In the genomic region with DNA sequence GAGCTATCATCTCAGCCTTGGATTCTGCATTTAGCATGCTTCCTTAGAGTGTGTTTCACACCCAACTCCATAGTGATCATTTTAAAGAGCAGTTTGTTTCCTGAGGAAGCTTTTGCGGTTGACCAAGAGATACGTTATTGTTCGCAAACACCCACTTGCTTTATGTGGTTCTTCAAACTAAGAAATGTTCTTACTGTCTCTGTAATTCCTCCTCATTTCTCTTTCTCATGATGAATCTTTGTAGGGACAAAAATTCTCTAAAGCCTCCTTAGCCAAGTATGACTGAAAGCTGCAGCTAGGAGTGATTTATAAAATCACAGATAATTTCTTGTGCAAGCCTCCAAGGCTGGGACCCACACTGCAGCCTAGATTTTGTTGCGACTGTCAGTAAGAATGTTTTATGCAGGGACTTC, we compare ENCODE assay signal across 13 cellular contexts. TPM values are rescaled to one million over a fixed set of nuclear protein-coding genes. Genes with fewer than 3 reads are reported as not detected.
DNase-seq lines count a peak whose midpoint lies in the region; ATAC-seq and TF ChIP-seq lines count a peak whose summit lies in the region.
"Had no signal": no experiment of that assay in that cellular context is flagged by ENCODE, and none has a peak within 500 bp of the region (broad histone marks: within the 10 kb centered on the region; RNA-seq: fewer than 3 reads in every experiment).

No MANE protein-coding gene starts in this region.

- no peaks in the 10 kb centered on the region for H3K27me3 Mint-ChIP-seq in activated T-cell treated with anti-CD3 and anti-CD28 coated beads, Interleukin-2, amount 50 U/mL, for 24 hours
- no peaks in the 10 kb centered on the region for H3K27me3 Mint-ChIP-seq in activated CD8-positive, alpha-beta T cell treated with anti-CD3 and anti-CD28 coated beads for 36 hours
- H3K27me3 Mint-ChIP-seq in stimulated activated naive B cell treated with anti-CD40 and anti-IgM and Interleukin-4, amounts not matched to agents 10 μg/mL and 1 μg/mL and 100 μg/mL, for 72 hours: peaks cover 20 to 29% of the 10 kb centered on the region in 2 donors
- no peaks in the 10 kb centered on the region for H3K27me3 Mint-ChIP-seq in osteocyte (ENCODE audit: unreplicated experiment)

- TF ChIP-seq CTCF in activated CD8-positive, alpha-beta T cell treated with anti-CD3 and anti-CD28 coated beads for 36 hours (IDR thresholded peaks at IDR 0.05): no peak
- no peak for TF ChIP-seq CTCF in coronary artery (IDR thresholded peaks at IDR 0.05)
- TF ChIP-seq CTCF in osteocyte (IDR thresholded peaks at IDR 0.05): no peak

- peak overlapping the region; percentile 20 for H3K27ac Mint-ChIP-seq in activated T-cell treated with anti-CD3 and anti-CD28 coated beads, Interleukin-2, amount 50 U/mL, for 24 hours
- H3K27ac Mint-ChIP-seq in activated CD8-positive, alpha-beta T cell treated with anti-CD3 and anti-CD28 coated beads for 36 hours: peak overlapping the region; percentile 64
- H3K27ac Mint-ChIP-seq in stimulated activated naive B cell treated with anti-CD40 and anti-IgM and Interleukin-4, amounts not matched to agents 10 μg/mL and 1 μg/mL and 100 μg/mL, for 72 hours: no peak overlapping the region
- H3K27ac Mint-ChIP-seq in osteocyte (ENCODE audit: unreplicated experiment): no peak overlapping the region

- ATAC-seq in HG03378 (IDR thresholded peaks at IDR 0.05; ENCODE audit: unreplicated experiment): peak; percentile 76
- peak; percentile 67 for ATAC-seq in activated CD8-positive, alpha-beta T cell treated with anti-CD3 and anti-CD28 coated beads for 36 hours
- peak; percentile 45 to 46 for ATAC-seq in stimulated activated naive B cell treated with anti-CD40 and anti-IgM and Interleukin-4, amounts not matched to agents 10 μg/mL and 1 μg/mL and 100 μg/mL, for 72 hours (replicated peaks)

- no peaks in the 10 kb centered on the region for H3K9me3 Mint-ChIP-seq in activated T-cell treated with anti-CD3 and anti-CD28 coated beads, Interleukin-2, amount 50 U/mL, for 24 hours
- no peaks in the 10 kb centered on the region for H3K9me3 Mint-ChIP-seq in activated CD8-positive, alpha-beta T cell treated with anti-CD3 and anti-CD28 coated beads for 36 hours
- no peaks in the 10 kb centered on the region for H3K9me3 Mint-ChIP-seq in stimulated activated naive B cell treated with anti-CD40 and anti-IgM and Interleukin-4, amounts not matched to agents 10 μg/mL and 1 μg/mL and 100 μg/mL, for 72 hours
- H3K9me3 Mint-ChIP-seq in osteocyte (ENCODE audit: unreplicated experiment): no peaks in the 10 kb centered on the region

- CTCF ChIA-PET in activated CD8-positive, alpha-beta T cell treated with anti-CD3 and anti-CD28 coated beads for 36 hours (lab: Charles Lee): interaction anchor here (1.3 to 6.1 kb wide), 2 partner anchors 38 to 98 kb away, joined by 4 to 30 read pairs; no protein-coding TSS in a partner anchor

- no peak overlapping the region for H3K27ac ChIP-seq in coronary artery
- H3K27ac ChIP-seq: adrenal gland had no signal

- H3K4me3 ChIP-seq in coronary artery: no peak overlapping the region
- H3K4me3 ChIP-seq: adrenal gland had no signal

- H3K4me1 Mint-ChIP-seq in activated T-cell treated with anti-CD3 and anti-CD28 coated beads, Interleukin-2, amount 50 U/mL, for 24 hours (ENCODE audit: low read depth): peaks cover 70% of the 10 kb centered on the region
- H3K4me1 Mint-ChIP-seq in activated CD8-positive, alpha-beta T cell treated with anti-CD3 and anti-CD28 coated beads for 36 hours (ENCODE audit: low read depth): peaks cover 69% of the 10 kb centered on the region
- peaks cover 6 to 8% of the 10 kb centered on the region in 2 donors for H3K4me1 Mint-ChIP-seq in stimulated activated naive B cell treated with anti-CD40 and anti-IgM and Interleukin-4, amounts not matched to agents 10 μg/mL and 1 μg/mL and 100 μg/mL, for 72 hours
- H3K4me1 Mint-ChIP-seq in osteocyte (ENCODE audit: unreplicated experiment): peaks cover 13% of the 10 kb centered on the region

- intact Hi-C loops in activated CD8-positive, alpha-beta T cell treated with anti-CD3 and anti-CD28 coated beads for 36 hours (cut with micrococcal nuclease): loop anchor here (5.0 kb wide), 1 partner anchor 33 kb away; no protein-coding TSS in a partner anchor

- peaks cover 34% of the 10 kb centered on the region for H3K36me3 Mint-ChIP-seq in activated T-cell treated with anti-CD3 and anti-CD28 coated beads, Interleukin-2, amount 50 U/mL, for 24 hours (ENCODE audit: low read depth)
- peaks cover 10% of the 10 kb centered on the region for H3K36me3 Mint-ChIP-seq in activated CD8-positive, alpha-beta T cell treated with anti-CD3 and anti-CD28 coated beads for 36 hours (ENCODE audit: low read depth)
- H3K36me3 Mint-ChIP-seq in stimulated activated naive B cell treated with anti-CD40 and anti-IgM and Interleukin-4, amounts not matched to agents 10 μg/mL and 1 μg/mL and 100 μg/mL, for 72 hours: no peaks in the 10 kb centered on the region
- no peaks in the 10 kb centered on the region for H3K36me3 Mint-ChIP-seq in osteocyte (ENCODE audit: unreplicated experiment)

- DNase-seq in activated T-cell treated with anti-CD3 and anti-CD28 coated beads, Interleukin-2, amount 50 U/mL, for 24 hours: no peak
- DNase-seq in activated T-cell treated with anti-CD3 and anti-CD28 coated beads, Interleukin-2, amount 50 U/mL, for 1 hour: no peak
- peak; percentile 55 for DNase-seq in activated CD8-positive, alpha-beta T cell treated with anti-CD3 and anti-CD28 coated beads for 36 hours
- no peak for DNase-seq in stimulated activated naive B cell treated with anti-CD40 and anti-IgM and Interleukin-4, amounts not matched to agents 10 μg/mL and 1 μg/mL and 100 μg/mL, for 72 hours
- DNase-seq in inferior parietal cortex (ENCODE audit: extremely low spot score) (no peak), coronary artery (ENCODE audit: low spot score) (no peak), osteocyte (ENCODE audit: extremely low spot score, unreplicated experiment) (no peak)
- DNase-seq: adrenal gland; NCI-H1048; NCI-H748 treated with DMSO at 0.1 percent for 48 hours; stimulated activated naive CD4-positive, alpha-beta T cell treated with Interleukin-2 at 50 U/mL for 16 hours; T-helper 9 cell had no signal

- peak overlapping the region; percentile 25 for H3K4me3 Mint-ChIP-seq in activated T-cell treated with anti-CD3 and anti-CD28 coated beads, Interleukin-2, amount 50 U/mL, for 24 hours
- peak overlapping the region; percentile 47 for H3K4me3 Mint-ChIP-seq in activated CD8-positive, alpha-beta T cell treated with anti-CD3 and anti-CD28 coated beads for 36 hours
- H3K4me3 Mint-ChIP-seq in stimulated activated naive B cell treated with anti-CD40 and anti-IgM and Interleukin-4, amounts not matched to agents 10 μg/mL and 1 μg/mL and 100 μg/mL, for 72 hours: no peak overlapping the region
- H3K4me3 Mint-ChIP-seq in osteocyte (ENCODE audit: unreplicated experiment): no peak overlapping the region

- POLR2A ChIA-PET in activated CD8-positive, alpha-beta T cell treated with anti-CD3 and anti-CD28 coated beads for 36 hours (lab: Charles Lee): interaction anchor here (0.9 kb wide), 1 partner anchor 20 kb away, joined by 3 read pairs; no protein-coding TSS in a partner anchor

RNA-seq across cellular contexts. Expression of a gene that starts 10.0 kb away (rescaled TPM):
- 1 to 10 TPM; 1.9 to 2.4 TPM for total RNA-seq in activated CD8-positive, alpha-beta T cell treated with anti-CD3 and anti-CD28 coated beads for 36 hours
- total RNA-seq in osteocyte: not detected in 2 replicates

Comparison
In these comparisons a context has a peak if more than half of its experiments do, and no peak if none do; other contexts are left out.
1. H3K27ac Mint-ChIP-seq: peak in activated T-cell treated with anti-CD3 and anti-CD28 coated beads, Interleukin-2, amount 50 U/mL, for 24 hours (single experiment) and activated CD8-positive, alpha-beta T cell treated with anti-CD3 and anti-CD28 coated beads for 36 hours (single experiment); none in stimulated activated naive B cell treated with anti-CD40 and anti-IgM and Interleukin-4, amounts not matched to agents 10 μg/mL and 1 μg/mL and 100 μg/mL, for 72 hours (single experiment) and osteocyte (single experiment).
2. H3K4me3 Mint-ChIP-seq: peak in activated T-cell treated with anti-CD3 and anti-CD28 coated beads, Interleukin-2, amount 50 U/mL, for 24 hours (single experiment) and activated CD8-positive, alpha-beta T cell treated with anti-CD3 and anti-CD28 coated beads for 36 hours (single experiment); none in stimulated activated naive B cell treated with anti-CD40 and anti-IgM and Interleukin-4, amounts not matched to agents 10 μg/mL and 1 μg/mL and 100 μg/mL, for 72 hours (0 of 2) and osteocyte (single experiment).
3. Peak in every context shown above with its lines, with median percentiles within 50 percentile points of each other: ATAC-seq.